ENCODE assay signal across 17 cellular contexts in the genomic region with DNA sequence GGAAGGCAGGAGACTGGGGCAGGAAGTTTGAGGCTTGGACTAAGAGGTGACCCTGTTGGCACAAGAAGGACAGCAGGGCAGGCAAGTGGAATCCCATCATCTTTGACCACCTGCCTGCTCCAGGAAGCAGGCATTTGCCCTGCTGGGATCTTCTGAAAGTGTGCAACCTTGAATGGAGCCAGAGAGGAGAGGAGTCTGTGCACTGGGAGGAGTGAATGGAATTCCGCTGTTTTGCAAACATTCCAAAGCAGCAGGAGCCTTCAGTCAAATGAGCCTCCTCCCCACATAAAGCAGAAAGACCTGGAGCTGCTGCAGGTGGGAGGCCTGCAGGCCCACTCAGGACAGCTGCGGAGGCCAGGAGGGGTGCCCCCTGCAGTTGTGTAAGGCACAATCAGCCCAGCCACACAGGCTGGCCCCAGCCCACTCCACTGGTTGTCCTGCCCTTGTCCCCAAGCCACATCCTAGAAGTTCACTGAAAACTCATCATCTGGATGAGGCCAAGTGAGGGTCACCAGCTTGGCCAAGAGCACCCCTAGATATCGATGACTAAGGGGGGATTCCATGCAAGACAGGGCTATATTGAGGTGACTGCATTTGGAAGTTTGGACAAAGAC.
"Had no signal": no experiment of that assay in that cellular context is flagged by ENCODE, and none has a peak within 500 bp of the region (broad histone marks: within the 10 kb centered on the region; RNA-seq: fewer than 3 reads in every experiment).

No MANE protein-coding gene starts in this region.

- DNase-seq: activated CD4-positive, alpha-beta T cell treated with anti-CD3 and anti-CD28 coated beads for 48 hours; activated CD8-positive, alpha-beta memory T cell treated with anti-CD3 and anti-CD28 coated beads for 24 hours; activated gamma-delta T cell treated with Interleukin-2 at 50 U/mL for 16 hours; amniotic stem cell; brain microvascular endothelial cell; dermis blood vessel endothelial cell; erythroblast; heart right ventricle; left lung; nephron progenitor cell; stimulated activated CD4-positive, alpha-beta T cell treated with anti-CD3 and anti-CD28 coated beads, Interleukin-1b, Interleukin-23, amount 100 ng/mL, for 48 hours; stimulated activated naive CD8-positive, alpha-beta T cell treated with anti-CD3 and anti-CD28 coated beads, Interleukin-15, amount 100 ng/mL, for 72 hours; T-helper 2 cell had no signal

- FAIRE-seq: keratinocyte had no signal

- H3K36me3 ChIP-seq: brain microvascular endothelial cell, gastroesophageal sphincter, heart right ventricle, left lung had no signal

- H3K4me1 Mint-ChIP-seq: stimulated activated naive CD8-positive, alpha-beta T cell treated with anti-CD3 and anti-CD28 coated beads, Interleukin-15, amount 100 ng/mL, for 72 hours had no signal

- H3K36me3 Mint-ChIP-seq: activated naive CD8-positive, alpha-beta T cell had no signal

- H3K27me3 Mint-ChIP-seq: activated naive CD8-positive, alpha-beta T cell had no signal

- H3K4me3 Mint-ChIP-seq: activated naive CD8-positive, alpha-beta T cell; nephron progenitor cell; stimulated activated naive CD8-positive, alpha-beta T cell treated with anti-CD3 and anti-CD28 coated beads, Interleukin-15, amount 100 ng/mL, for 72 hours had no signal

- H3K9me3 Mint-ChIP-seq: nephron progenitor cell; stimulated activated naive CD8-positive, alpha-beta T cell treated with anti-CD3 and anti-CD28 coated beads, Interleukin-15, amount 100 ng/mL, for 72 hours had no signal

- ATAC-seq: gastroesophageal sphincter; heart right ventricle; left lung; sciatic nerve; stimulated activated naive CD8-positive, alpha-beta T cell treated with anti-CD3 and anti-CD28 coated beads, Interleukin-15, amount 100 ng/mL, for 72 hours had no signal

- H3K27me3 ChIP-seq: gastroesophageal sphincter, heart right ventricle, left lung had no signal

- H3K4me1 ChIP-seq: heart right ventricle, left lung had no signal

- H3K27ac Mint-ChIP-seq: activated naive CD8-positive, alpha-beta T cell; nephron progenitor cell had no signal

- H3K27ac ChIP-seq: brain microvascular endothelial cell, gastroesophageal sphincter, heart right ventricle, left lung had no signal

- H3K4me3 ChIP-seq: gastroesophageal sphincter, heart right ventricle, left lung had no signal

- H3K9me3 ChIP-seq: gastroesophageal sphincter, heart right ventricle, left lung had no signal
